8 cellular contexts compared by ENCODE assay signal in genomic region chr15:70196314-70197291, GRCh38.
DNase-seq lines count a peak whose midpoint lies in the region; ATAC-seq, FAIRE-seq and TF ChIP-seq lines count a peak whose summit lies in the region.

No MANE protein-coding gene starts in this region.

- WGBS in mesenchymal stem cell: 53% methylated on average over 21 of the region's 21 CpGs

- peak overlapping the region; percentile 37 for H2AK5ac ChIP-seq in mesenchymal stem cell (ENCODE audit: low read length, severe bottlenecking)

- DNase-seq in DMS 273 (lab: John Stamatoyannopoulos, UW; ENCODE audit: unreplicated experiment): peak; percentile 97
- peak; percentile 89 for DNase-seq in RCC 7860 (ENCODE audit: low spot score)
- DNase-seq in mesenchymal stem cell: peak; percentile 87
- no peak for DNase-seq in thoracic aorta (ENCODE audit: low spot score)
- no peak for DNase-seq in cerebellar cortex (ENCODE audit: low spot score)

- peak; percentile 57 for FAIRE-seq in RCC 7860 (lab: Jason Lieb, UNC)

- peak overlapping the region; percentile 74 for H2BK5ac ChIP-seq in mesenchymal stem cell (ENCODE audit: low read depth, low read length, poor library complexity, severe bottlenecking)

- H3K4me1 Mint-ChIP-seq in brain: peaks cover 85% of the 10 kb centered on the region

- peak overlapping the region; percentile 60 to 79 for H3K18ac ChIP-seq in mesenchymal stem cell (ENCODE audit: low read depth in 1 of 2, low read length in 2 of 2)

- H2AFZ ChIP-seq in mesenchymal stem cell (ENCODE audit: low read depth, low read length): no peak overlapping the region

- H3K36me3 Mint-ChIP-seq in brain: peaks cover 3% of the 10 kb centered on the region

- peak overlapping the region; percentile 32 to 64 (median 62) for H3K27ac Mint-ChIP-seq in brain

- H2BK12ac ChIP-seq in mesenchymal stem cell (ENCODE audit: low read length in 2 of 2): peak overlapping the region; percentile 83 to 98

- no peak for TF ChIP-seq CTCF in brain (conservative IDR thresholded peaks at IDR 0.05)
- TF ChIP-seq CTCF in thoracic aorta (IDR thresholded peaks at IDR 0.05): no peak

- ATAC-seq in GM19468 (IDR thresholded peaks at IDR 0.05; ENCODE audit: extremely low read depth, unreplicated experiment) (peak; percentile 89), HG03575 (IDR thresholded peaks at IDR 0.05; ENCODE audit: extremely low read depth, insufficient number of reproducible peaks, low FRiP score, unreplicated experiment) (peak; percentile 82), thoracic aorta (ENCODE audit: insufficient number of reproducible peaks, low FRiP score, low read depth) (no peak)

- peak overlapping the region in 2 of 5 experiments; percentile 3 to 21 for H3K4me3 Mint-ChIP-seq in brain

- peak overlapping the region; percentile 78 for H2BK15ac ChIP-seq in mesenchymal stem cell (ENCODE audit: low read depth, poor library complexity, severe bottlenecking)

- H3K79me1 ChIP-seq in mesenchymal stem cell (replicated peaks; ENCODE audit: low read length, poor library complexity, severe bottlenecking): no peaks in the 10 kb centered on the region

- H3K27me3 Mint-ChIP-seq in brain: peaks cover 22% of the 10 kb centered on the region

- H3K4me1 ChIP-seq in mesenchymal stem cell (ENCODE audit: control insufficient read depth, insufficient read depth, low read depth, low read length): peaks cover 29% of the 10 kb centered on the region
- H3K4me1 ChIP-seq in thoracic aorta (ENCODE audit: control insufficient read depth in 1 of 2, low read depth in 2 of 2): peaks cover 14 to 24% of the 10 kb centered on the region in 2 donors

- no peak overlapping the region for H4K8ac ChIP-seq in mesenchymal stem cell (ENCODE audit: low read length)

- H3K23ac ChIP-seq in mesenchymal stem cell (ENCODE audit: low read length in 2 of 2): no peak overlapping the region

- H3K14ac ChIP-seq in mesenchymal stem cell (ENCODE audit: low read length in 2 of 2): no peak overlapping the region

- H3K36me3 ChIP-seq in mesenchymal stem cell (ENCODE audit: control insufficient read depth in 1 of 2, insufficient read depth in 2 of 2, low read depth in 1 of 2, low read length in 2 of 2) (no peaks in the 10 kb centered on the region), thoracic aorta (no peaks in the 10 kb centered on the region)

- H4K91ac ChIP-seq in mesenchymal stem cell (ENCODE audit: low read length): peak overlapping the region; percentile 58

- H3K9me3 ChIP-seq in mesenchymal stem cell (ENCODE audit: control insufficient read depth, low read length) (peaks cover 9% of the 10 kb centered on the region), thoracic aorta (no peaks in the 10 kb centered on the region)

- peak overlapping the region; percentile 13 for H3K9ac ChIP-seq in mesenchymal stem cell (ENCODE audit: low read length)

- peak overlapping the region; percentile 35 to 78 for H3K4ac ChIP-seq in mesenchymal stem cell (ENCODE audit: low read depth in 1 of 2, low read length in 2 of 2)

- H3K27ac ChIP-seq in mesenchymal stem cell (ENCODE audit: low read length, poor library complexity, severe bottlenecking) (peak overlapping the region; percentile 87), thoracic aorta (peak overlapping the region; percentile 55 to 86)

- H3K27me3 ChIP-seq in mesenchymal stem cell (ENCODE audit: control insufficient read depth in 1 of 2, insufficient read depth in 1 of 2, low read length in 2 of 2): peaks cover 0 to 56% of the 10 kb centered on the region in 2 experiments
- no peaks in the 10 kb centered on the region for H3K27me3 ChIP-seq in thoracic aorta (replicated peaks; ENCODE audit: insufficient read depth)

- no peak overlapping the region for H2BK120ac ChIP-seq in mesenchymal stem cell (ENCODE audit: low read depth, low read length)

- no peak overlapping the region for H3K4me2 ChIP-seq in mesenchymal stem cell (ENCODE audit: low read length, poor library complexity, severe bottlenecking)

- H3K9me3 Mint-ChIP-seq in brain: peaks cover 7 to 20% (median 9%) of the 10 kb centered on the region in 5 experiments

- no peak overlapping the region for H3K4me3 ChIP-seq in mesenchymal stem cell (ENCODE audit: insufficient read depth in 1 of 2, low read depth in 1 of 2, low read length in 2 of 2)
- H3K4me3 ChIP-seq in thoracic aorta: no peak overlapping the region

Comparison
In these comparisons a context has a peak if more than half of its experiments do, and no peak if none do; other contexts are left out.
1. DNase-seq: peak in DMS 273 (single experiment), RCC 7860 (single experiment) and mesenchymal stem cell (single experiment); none in thoracic aorta (single experiment) and cerebellar cortex (single experiment).